1 cellular context compared by ENCODE assay signal in the genomic region with DNA sequence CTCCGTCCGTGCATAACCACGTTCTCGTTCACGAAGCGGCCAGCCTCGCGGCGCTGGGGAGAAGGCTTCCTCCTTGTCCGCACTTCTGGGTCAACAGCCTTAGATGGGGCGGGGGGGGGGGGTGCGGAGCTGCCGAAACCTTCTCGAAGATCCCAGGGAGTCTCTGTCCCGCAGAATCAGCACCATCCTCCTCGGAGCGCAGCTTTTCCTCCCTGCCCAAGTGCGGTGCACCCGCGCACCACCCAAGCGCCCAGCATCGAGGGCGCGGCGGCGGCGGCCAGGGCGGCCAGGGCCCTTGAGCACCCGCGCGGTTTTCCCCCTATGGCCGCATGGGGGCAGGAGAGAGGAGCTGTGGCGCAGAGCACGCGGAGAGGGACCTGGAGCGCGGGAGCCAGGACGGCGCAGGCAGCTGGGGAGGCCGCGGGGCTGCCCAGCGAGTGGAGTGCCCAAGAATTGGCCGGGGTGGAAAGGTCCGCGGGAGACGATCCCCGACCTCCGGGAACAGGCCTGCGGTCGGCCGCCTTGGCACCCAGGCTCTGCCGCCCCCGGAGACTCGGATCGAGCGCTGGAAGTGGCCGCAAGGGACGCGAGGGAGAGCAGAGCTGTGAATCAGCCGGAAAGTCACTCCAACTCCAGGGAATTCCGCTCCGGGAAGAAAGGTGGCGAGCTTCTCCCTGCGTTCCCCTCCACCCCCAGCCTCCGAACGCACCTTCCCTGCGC.
TF ChIP-seq lines count a peak whose summit lies in the region.

No MANE protein-coding gene starts in this region.

TF ChIP-seq in K562, 482 proteins besides CTCF, POLR2A, EP300 and RAD21 (continued from another document and continues in another):
- TF ChIP-seq, protein P1, sequence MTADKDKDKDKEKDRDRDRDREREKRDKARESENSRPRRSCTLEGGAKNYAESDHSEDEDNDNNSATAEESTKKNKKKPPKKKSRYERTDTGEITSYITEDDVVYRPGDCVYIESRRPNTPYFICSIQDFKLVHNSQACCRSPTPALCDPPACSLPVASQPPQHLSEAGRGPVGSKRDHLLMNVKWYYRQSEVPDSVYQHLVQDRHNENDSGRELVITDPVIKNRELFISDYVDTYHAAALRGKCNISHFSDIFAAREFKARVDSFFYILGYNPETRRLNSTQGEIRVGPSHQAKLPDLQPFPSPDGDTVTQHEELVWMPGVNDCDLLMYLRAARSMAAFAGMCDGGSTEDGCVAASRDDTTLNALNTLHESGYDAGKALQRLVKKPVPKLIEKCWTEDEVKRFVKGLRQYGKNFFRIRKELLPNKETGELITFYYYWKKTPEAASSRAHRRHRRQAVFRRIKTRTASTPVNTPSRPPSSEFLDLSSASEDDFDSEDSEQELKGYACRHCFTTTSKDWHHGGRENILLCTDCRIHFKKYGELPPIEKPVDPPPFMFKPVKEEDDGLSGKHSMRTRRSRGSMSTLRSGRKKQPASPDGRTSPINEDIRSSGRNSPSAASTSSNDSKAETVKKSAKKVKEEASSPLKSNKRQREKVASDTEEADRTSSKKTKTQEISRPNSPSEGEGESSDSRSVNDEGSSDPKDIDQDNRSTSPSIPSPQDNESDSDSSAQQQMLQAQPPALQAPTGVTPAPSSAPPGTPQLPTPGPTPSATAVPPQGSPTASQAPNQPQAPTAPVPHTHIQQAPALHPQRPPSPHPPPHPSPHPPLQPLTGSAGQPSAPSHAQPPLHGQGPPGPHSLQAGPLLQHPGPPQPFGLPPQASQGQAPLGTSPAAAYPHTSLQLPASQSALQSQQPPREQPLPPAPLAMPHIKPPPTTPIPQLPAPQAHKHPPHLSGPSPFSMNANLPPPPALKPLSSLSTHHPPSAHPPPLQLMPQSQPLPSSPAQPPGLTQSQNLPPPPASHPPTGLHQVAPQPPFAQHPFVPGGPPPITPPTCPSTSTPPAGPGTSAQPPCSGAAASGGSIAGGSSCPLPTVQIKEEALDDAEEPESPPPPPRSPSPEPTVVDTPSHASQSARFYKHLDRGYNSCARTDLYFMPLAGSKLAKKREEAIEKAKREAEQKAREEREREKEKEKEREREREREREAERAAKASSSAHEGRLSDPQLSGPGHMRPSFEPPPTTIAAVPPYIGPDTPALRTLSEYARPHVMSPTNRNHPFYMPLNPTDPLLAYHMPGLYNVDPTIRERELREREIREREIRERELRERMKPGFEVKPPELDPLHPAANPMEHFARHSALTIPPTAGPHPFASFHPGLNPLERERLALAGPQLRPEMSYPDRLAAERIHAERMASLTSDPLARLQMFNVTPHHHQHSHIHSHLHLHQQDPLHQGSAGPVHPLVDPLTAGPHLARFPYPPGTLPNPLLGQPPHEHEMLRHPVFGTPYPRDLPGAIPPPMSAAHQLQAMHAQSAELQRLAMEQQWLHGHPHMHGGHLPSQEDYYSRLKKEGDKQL (CRISPR knock-in tag; IDR thresholded peaks at IDR 0.05; ENCODE audit: borderline replicate concordance), result no peak
- TF ChIP-seq HDAC8 (tag; IDR thresholded peaks at IDR 0.05) (no peak), RFX7 (CRISPR knock-in tag; IDR thresholded peaks at IDR 0.05) (no peak), TSC22D4 (tag; IDR thresholded peaks at IDR 0.05) (no peak), L3MBTL2 (IDR thresholded peaks at IDR 0.05) (peak; percentile 98), SPI1 (IDR thresholded peaks at IDR 0.05; ENCODE audit: borderline replicate concordance, low read depth, low read length) (no peak), RBM14 (IDR thresholded peaks at IDR 0.05; ENCODE audit: borderline replicate concordance, insufficient read depth, low read depth, low read length) (0 out of 2 replicates have a peak, but pooled peaks have one; percentile 80), NUFIP1 (IDR thresholded peaks at IDR 0.05; ENCODE audit: partially characterized antibody) (no peak), NR1H2 (CRISPR knock-in tag; IDR thresholded peaks at IDR 0.05) (no peak), LARP7 (IDR thresholded peaks at IDR 0.05) (no peak), KLF13 (tag; IDR thresholded peaks at IDR 0.05; ENCODE audit: borderline replicate concordance, low read depth) (no peak), ZNF79 (CRISPR knock-in tag; IDR thresholded peaks at IDR 0.05; ENCODE audit: low read depth) (no peak), SMAD2 (IDR thresholded peaks at IDR 0.05; ENCODE audit: low read depth, low read length) (no peak), ETS2 (tag; IDR thresholded peaks at IDR 0.05; ENCODE audit: borderline replicate concordance, poor library complexity, severe bottlenecking) (no peak), SMARCA4 (IDR thresholded peaks at IDR 0.05) (0 out of 2 replicates have a peak, but pooled peaks have one; percentile 26), ZNF551 (CRISPR knock-in tag; IDR thresholded peaks at IDR 0.05) (no peak), NFIC (IDR thresholded peaks at IDR 0.05) (no peak), POLR2H (tag; IDR thresholded peaks at IDR 0.05; ENCODE audit: low read depth) (no peak), U2AF1 (optimal IDR thresholded peaks at IDR 0.05; ENCODE audit: low read depth, low read length) (no peak), GABPB1 (CRISPR knock-in tag; IDR thresholded peaks at IDR 0.05) (0 out of 2 replicates have a peak, but pooled peaks have one; percentile 41), ZNF140 (CRISPR knock-in tag; IDR thresholded peaks at IDR 0.05) (no peak), C11orf30 (IDR thresholded peaks at IDR 0.05; ENCODE audit: low read depth) (no peak), ZNF24 (IDR thresholded peaks at IDR 0.05) (no peak), ETV5 (CRISPR knock-in tag; IDR thresholded peaks at IDR 0.05; ENCODE audit: low read depth) (no peak), ZNF175 (CRISPR knock-in tag; IDR thresholded peaks at IDR 0.05; ENCODE audit: low read depth) (no peak), ZNF232 (CRISPR knock-in tag; IDR thresholded peaks at IDR 0.05) (no peak), FOXA1 (IDR thresholded peaks at IDR 0.05; ENCODE audit: borderline replicate concordance) (no peak), THRAP3 (IDR thresholded peaks at IDR 0.05; ENCODE audit: borderline replicate concordance) (no peak), ZZZ3 (IDR thresholded peaks at IDR 0.05) (no peak), ZNF644 (tag; IDR thresholded peaks at IDR 0.05; ENCODE audit: low read depth) (no peak), RHOXF2B (CRISPR knock-in tag; conservative IDR thresholded peaks at IDR 0.05) (no peak), ZNF717 (CRISPR knock-in tag; IDR thresholded peaks at IDR 0.05) (no peak), TCF7L2 (IDR thresholded peaks at IDR 0.05; ENCODE audit: low read depth, low read length) (no peak), CCAR2 (IDR thresholded peaks at IDR 0.05; ENCODE audit: low read depth, low read length) (no peak), HEY1 (CRISPR knock-in tag; IDR thresholded peaks at IDR 0.05; ENCODE audit: borderline replicate concordance) (no peak), ELF4 (CRISPR knock-in tag; IDR thresholded peaks at IDR 0.05) (no peak), PTBP1 (IDR thresholded peaks at IDR 0.05; ENCODE audit: low read depth, low read length) (no peak), ZNF785 (CRISPR knock-in tag; IDR thresholded peaks at IDR 0.05) (no peak), ZSCAN32 (CRISPR knock-in tag; IDR thresholded peaks at IDR 0.05) (no peak), TEAD1 (CRISPR knock-in tag; IDR thresholded peaks at IDR 0.05) (no peak), ASH1L (IDR thresholded peaks at IDR 0.05; ENCODE audit: borderline replicate concordance, low read depth, partially characterized antibody) (no peak), RCOR1 (IDR thresholded peaks at IDR 0.05; ENCODE audit: borderline replicate concordance in 1 of 2, low read depth in 2 of 2, low read length in 2 of 2) (no peak), CTBP1 (IDR thresholded peaks at IDR 0.05; ENCODE audit: borderline replicate concordance) (peak; percentile 38; the same call in 1 of the 2 replicates)
- TF ChIP-seq, protein P2, sequence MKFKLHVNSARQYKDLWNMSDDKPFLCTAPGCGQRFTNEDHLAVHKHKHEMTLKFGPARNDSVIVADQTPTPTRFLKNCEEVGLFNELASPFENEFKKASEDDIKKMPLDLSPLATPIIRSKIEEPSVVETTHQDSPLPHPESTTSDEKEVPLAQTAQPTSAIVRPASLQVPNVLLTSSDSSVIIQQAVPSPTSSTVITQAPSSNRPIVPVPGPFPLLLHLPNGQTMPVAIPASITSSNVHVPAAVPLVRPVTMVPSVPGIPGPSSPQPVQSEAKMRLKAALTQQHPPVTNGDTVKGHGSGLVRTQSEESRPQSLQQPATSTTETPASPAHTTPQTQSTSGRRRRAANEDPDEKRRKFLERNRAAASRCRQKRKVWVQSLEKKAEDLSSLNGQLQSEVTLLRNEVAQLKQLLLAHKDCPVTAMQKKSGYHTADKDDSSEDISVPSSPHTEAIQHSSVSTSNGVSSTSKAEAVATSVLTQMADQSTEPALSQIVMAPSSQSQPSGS (CRISPR knock-in tag; IDR thresholded peaks at IDR 0.05), result no peak
- TF ChIP-seq, protein P3, sequence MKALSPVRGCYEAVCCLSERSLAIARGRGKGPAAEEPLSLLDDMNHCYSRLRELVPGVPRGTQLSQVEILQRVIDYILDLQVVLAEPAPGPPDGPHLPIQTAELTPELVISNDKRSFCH (CRISPR knock-in tag; IDR thresholded peaks at IDR 0.05), result no peak
- TF ChIP-seq, protein P3 (tag; IDR thresholded peaks at IDR 0.05), result no peak
- TF ChIP-seq, protein P4, sequence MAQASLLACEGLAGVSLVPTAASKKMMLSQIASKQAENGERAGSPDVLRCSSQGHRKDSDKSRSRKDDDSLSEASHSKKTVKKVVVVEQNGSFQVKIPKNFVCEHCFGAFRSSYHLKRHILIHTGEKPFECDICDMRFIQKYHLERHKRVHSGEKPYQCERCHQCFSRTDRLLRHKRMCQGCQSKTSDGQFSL (CRISPR knock-in tag; IDR thresholded peaks at IDR 0.05), result peak; percentile 93
- TF ChIP-seq, protein P4 (tag; IDR thresholded peaks at IDR 0.05), result peak in 1 of 2 experiments; percentile 77; a peak in 2 of 4 replicates
- TF ChIP-seq, protein P5, sequence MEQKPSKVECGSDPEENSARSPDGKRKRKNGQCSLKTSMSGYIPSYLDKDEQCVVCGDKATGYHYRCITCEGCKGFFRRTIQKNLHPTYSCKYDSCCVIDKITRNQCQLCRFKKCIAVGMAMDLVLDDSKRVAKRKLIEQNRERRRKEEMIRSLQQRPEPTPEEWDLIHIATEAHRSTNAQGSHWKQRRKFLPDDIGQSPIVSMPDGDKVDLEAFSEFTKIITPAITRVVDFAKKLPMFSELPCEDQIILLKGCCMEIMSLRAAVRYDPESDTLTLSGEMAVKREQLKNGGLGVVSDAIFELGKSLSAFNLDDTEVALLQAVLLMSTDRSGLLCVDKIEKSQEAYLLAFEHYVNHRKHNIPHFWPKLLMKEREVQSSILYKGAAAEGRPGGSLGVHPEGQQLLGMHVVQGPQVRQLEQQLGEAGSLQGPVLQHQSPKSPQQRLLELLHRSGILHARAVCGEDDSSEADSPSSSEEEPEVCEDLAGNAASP (IDR thresholded peaks at IDR 0.05), result no peak
- TF ChIP-seq, protein P6, sequence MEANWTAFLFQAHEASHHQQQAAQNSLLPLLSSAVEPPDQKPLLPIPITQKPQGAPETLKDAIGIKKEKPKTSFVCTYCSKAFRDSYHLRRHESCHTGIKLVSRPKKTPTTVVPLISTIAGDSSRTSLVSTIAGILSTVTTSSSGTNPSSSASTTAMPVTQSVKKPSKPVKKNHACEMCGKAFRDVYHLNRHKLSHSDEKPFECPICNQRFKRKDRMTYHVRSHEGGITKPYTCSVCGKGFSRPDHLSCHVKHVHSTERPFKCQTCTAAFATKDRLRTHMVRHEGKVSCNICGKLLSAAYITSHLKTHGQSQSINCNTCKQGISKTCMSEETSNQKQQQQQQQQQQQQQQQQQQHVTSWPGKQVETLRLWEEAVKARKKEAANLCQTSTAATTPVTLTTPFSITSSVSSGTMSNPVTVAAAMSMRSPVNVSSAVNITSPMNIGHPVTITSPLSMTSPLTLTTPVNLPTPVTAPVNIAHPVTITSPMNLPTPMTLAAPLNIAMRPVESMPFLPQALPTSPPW (CRISPR knock-in tag; IDR thresholded peaks at IDR 0.05), result 0 out of 2 replicates have a peak, but pooled peaks have one; percentile 23
- TF ChIP-seq, protein P7, sequence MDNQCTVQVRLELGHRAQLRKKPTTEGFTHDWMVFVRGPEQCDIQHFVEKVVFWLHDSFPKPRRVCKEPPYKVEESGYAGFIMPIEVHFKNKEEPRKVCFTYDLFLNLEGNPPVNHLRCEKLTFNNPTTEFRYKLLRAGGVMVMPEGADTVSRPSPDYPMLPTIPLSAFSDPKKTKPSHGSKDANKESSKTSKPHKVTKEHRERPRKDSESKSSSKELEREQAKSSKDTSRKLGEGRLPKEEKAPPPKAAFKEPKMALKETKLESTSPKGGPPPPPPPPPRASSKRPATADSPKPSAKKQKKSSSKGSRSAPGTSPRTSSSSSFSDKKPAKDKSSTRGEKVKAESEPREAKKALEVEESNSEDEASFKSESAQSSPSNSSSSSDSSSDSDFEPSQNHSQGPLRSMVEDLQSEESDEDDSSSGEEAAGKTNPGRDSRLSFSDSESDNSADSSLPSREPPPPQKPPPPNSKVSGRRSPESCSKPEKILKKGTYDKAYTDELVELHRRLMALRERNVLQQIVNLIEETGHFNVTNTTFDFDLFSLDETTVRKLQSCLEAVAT (IDR thresholded peaks at IDR 0.05), result no peak
- TF ChIP-seq, protein P8, sequence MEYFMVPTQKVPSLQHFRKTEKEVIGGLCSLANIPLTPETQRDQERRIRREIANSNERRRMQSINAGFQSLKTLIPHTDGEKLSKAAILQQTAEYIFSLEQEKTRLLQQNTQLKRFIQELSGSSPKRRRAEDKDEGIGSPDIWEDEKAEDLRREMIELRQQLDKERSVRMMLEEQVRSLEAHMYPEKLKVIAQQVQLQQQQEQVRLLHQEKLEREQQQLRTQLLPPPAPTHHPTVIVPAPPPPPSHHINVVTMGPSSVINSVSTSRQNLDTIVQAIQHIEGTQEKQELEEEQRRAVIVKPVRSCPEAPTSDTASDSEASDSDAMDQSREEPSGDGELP (CRISPR knock-in tag; IDR thresholded peaks at IDR 0.05; ENCODE audit: borderline replicate concordance), result peak; percentile 84
- TF ChIP-seq, protein P9, sequence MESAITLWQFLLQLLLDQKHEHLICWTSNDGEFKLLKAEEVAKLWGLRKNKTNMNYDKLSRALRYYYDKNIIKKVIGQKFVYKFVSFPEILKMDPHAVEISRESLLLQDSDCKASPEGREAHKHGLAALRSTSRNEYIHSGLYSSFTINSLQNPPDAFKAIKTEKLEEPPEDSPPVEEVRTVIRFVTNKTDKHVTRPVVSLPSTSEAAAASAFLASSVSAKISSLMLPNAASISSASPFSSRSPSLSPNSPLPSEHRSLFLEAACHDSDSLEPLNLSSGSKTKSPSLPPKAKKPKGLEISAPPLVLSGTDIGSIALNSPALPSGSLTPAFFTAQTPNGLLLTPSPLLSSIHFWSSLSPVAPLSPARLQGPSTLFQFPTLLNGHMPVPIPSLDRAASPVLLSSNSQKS (CRISPR knock-in tag; IDR thresholded peaks at IDR 0.05), result no peak
- TF ChIP-seq, protein P10, sequence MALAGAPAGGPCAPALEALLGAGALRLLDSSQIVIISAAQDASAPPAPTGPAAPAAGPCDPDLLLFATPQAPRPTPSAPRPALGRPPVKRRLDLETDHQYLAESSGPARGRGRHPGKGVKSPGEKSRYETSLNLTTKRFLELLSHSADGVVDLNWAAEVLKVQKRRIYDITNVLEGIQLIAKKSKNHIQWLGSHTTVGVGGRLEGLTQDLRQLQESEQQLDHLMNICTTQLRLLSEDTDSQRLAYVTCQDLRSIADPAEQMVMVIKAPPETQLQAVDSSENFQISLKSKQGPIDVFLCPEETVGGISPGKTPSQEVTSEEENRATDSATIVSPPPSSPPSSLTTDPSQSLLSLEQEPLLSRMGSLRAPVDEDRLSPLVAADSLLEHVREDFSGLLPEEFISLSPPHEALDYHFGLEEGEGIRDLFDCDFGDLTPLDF (CRISPR knock-in tag; IDR thresholded peaks at IDR 0.05), result no peak
